In the genomic region with DNA sequence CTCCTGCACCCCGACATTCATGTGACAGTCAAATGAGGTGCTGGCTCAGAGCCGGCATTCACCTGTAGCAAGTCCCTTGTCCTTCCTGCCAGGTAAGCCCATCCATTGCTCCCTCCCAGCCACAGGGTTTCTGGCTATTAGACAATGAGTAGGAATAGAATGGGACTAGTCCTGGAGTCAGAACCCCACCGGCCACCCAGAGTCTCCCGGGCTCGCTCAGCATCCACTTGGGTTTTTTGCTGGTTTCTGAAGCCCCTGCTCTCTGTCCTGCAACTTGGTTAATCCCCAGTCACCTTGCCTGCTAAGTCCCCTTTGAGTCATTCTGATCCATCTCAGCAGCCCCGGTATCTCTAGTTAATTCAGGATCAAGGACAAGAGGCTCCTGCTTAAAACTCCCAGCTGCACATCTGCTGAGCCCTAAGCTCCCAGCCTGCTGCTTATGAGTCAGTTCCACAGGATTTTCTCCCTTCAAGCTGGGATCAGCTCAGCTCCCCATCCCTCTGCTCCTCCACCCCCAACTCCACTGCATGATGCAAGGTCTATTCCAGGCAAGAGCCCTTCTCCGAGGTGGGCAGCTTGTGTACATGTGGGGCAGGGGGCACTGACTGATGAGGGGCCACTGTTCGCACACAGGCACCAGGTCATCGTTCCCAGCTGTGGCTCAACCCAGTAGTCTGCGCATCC, we compare ENCODE assay signal across 11 cellular contexts. TPM values are rescaled to one million over a fixed set of nuclear protein-coding genes. Genes with fewer than 3 reads are reported as not detected.
DNase-seq lines count a peak whose midpoint lies in the region; TF ChIP-seq lines count a peak whose summit lies in the region.
"Had no signal": no experiment of that assay in that cellular context is flagged by ENCODE, and none has a peak within 500 bp of the region (broad histone marks: within the 10 kb centered on the region; RNA-seq: fewer than 3 reads in every experiment).

No MANE protein-coding gene starts in this region.

- H3K9me3 ChIP-seq in MG63 = peaks cover 4% of the 10 kb centered on the region; the same call in 1 of the 2 replicates
- H3K9me3 ChIP-seq: ovary had no signal

- DNase-seq in AG09319 (ENCODE audit: extremely low read depth, low read depth) (peak; percentile 80), MG63 (peak; percentile 66), myocyte (ENCODE audit: low read depth) (peak; percentile 82), HUDEP-2 (lab: John Stamatoyannopoulos, UW; ENCODE audit: unreplicated experiment in 76 of 76) (no peak), SK-N-DZ (ENCODE audit: low spot score) (no peak), NCI-H128 (lab: John Stamatoyannopoulos, UW; ENCODE audit: unreplicated experiment) (no peak)
- DNase-seq in activated CD4-positive, CD25-positive, alpha-beta regulatory T cell treated with anti-CD3 and anti-CD28 coated beads, Interleukin-2, amount 50 U/mL, for 72 hours = no peak
- DNase-seq: activated naive CD4-positive, alpha-beta T cell; ovary; T-helper 9 cell had no signal

- H3K27me3 ChIP-seq in MG63 = no peaks in the 10 kb centered on the region
- H3K27me3 ChIP-seq: ovary had no signal

- peak overlapping the region; percentile 39 for H3K27ac ChIP-seq in cingulate gyrus (ENCODE audit: low read depth, low read length)

- no peak overlapping the region for H3K4me3 ChIP-seq in MG63
- H3K4me3 ChIP-seq: ovary had no signal

- peaks cover 80% of the 10 kb centered on the region for H3K36me3 ChIP-seq in MG63
- H3K36me3 ChIP-seq: ovary had no signal

- no peak for TF ChIP-seq CTCF in AG09319 (IDR thresholded peaks at IDR 0.05; ENCODE audit: low read depth, low read length)

RNA-seq across cellular contexts. Expression of gene MRPS23, which starts 19.9 kb away (rescaled TPM):
- 34.0 and 52.0 TPM in 2 replicates for total RNA-seq in MG63 (2014; rRNA removed; shearing (Covaris generic); ENCODE audit: low replicate concordance)
- total RNA-seq in myocyte = 23.3 and 27.3 TPM in 2 replicates
- 58.8 TPM for polyA plus RNA-seq in myocyte (2012)
- polyA plus RNA-seq in SK-N-DZ (2014; cell fraction: cytosol; rRNA removed) = 86.4 and 144 TPM in 2 replicates
- 37.2 and 41.1 TPM in 2 replicates for polyA plus RNA-seq in SK-N-DZ (2014; cell fraction: nucleus; rRNA removed)

Comparison
In these comparisons a context has a peak if more than half of its experiments do, and no peak if none do; other contexts are left out.
1. DNase-seq: peak in AG09319 (single experiment), MG63 (single experiment) and myocyte (single experiment); none in activated CD4-positive, CD25-positive, alpha-beta regulatory T cell treated with anti-CD3 and anti-CD28 coated beads, Interleukin-2, amount 50 U/mL, for 72 hours (single experiment), HUDEP-2 (0 of 76), SK-N-DZ (single experiment) and NCI-H128 (single experiment).